Comparison of ENCODE assay signal across 1 cellular context in the genomic region with DNA sequence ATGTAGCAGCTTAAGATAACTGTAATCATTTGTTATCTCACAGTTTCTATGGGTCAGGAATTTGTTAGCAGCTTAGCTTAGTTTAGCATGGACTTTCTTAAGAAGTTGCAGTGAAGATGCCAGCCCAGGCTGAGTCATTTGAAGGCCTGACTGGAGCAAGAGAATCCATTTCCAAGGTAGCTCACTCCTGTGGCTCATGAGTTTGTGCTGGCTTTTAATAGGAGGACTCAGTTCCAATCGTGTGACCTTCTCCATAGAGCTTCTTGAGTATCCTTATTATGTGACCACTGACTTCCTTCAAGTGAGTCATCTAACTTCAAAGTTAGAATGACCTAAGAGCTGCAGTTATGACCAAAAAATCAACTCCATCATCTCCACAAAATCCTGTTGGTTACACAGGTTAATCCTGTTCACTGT.
TF ChIP-seq lines count a peak whose summit lies in the region.

No MANE protein-coding gene starts in this region.

TF ChIP-seq in HepG2, 621 proteins besides CTCF, POLR2A, EP300 and RAD21:
- no peak for TF ChIP-seq CBX2 (IDR thresholded peaks at IDR 0.05; ENCODE audit: low read depth, low read length)
- TF ChIP-seq CBX2 (CRISPR knock-in tag; IDR thresholded peaks at IDR 0.05; ENCODE audit: low read depth) = no peak
- no peak for TF ChIP-seq FOXK1 (CRISPR knock-in tag; IDR thresholded peaks at IDR 0.05; ENCODE audit: borderline replicate concordance, low read depth)
- TF ChIP-seq JDP2 (CRISPR knock-in tag; IDR thresholded peaks at IDR 0.05; ENCODE audit: borderline replicate concordance) = no peak
- no peak for TF ChIP-seq ZBTB38 (CRISPR knock-in tag; IDR thresholded peaks at IDR 0.05)
- TF ChIP-seq JUN (CRISPR knock-in tag; IDR thresholded peaks at IDR 0.05) = no peak
- TF ChIP-seq GLI4 (CRISPR knock-in tag; IDR thresholded peaks at IDR 0.05; ENCODE audit: borderline replicate concordance) = no peak
- TF ChIP-seq ZNF713 (CRISPR knock-in tag; IDR thresholded peaks at IDR 0.05) = no peak
- no peak for TF ChIP-seq ZNF496 (CRISPR knock-in tag; IDR thresholded peaks at IDR 0.05; ENCODE audit: insufficient replicate concordance)
- no peak for TF ChIP-seq FOXA3 (CRISPR knock-in tag; IDR thresholded peaks at IDR 0.05)
- no peak for TF ChIP-seq KDM3A (CRISPR knock-in tag; IDR thresholded peaks at IDR 0.05; ENCODE audit: low read depth)
- TF ChIP-seq, protein P1, sequence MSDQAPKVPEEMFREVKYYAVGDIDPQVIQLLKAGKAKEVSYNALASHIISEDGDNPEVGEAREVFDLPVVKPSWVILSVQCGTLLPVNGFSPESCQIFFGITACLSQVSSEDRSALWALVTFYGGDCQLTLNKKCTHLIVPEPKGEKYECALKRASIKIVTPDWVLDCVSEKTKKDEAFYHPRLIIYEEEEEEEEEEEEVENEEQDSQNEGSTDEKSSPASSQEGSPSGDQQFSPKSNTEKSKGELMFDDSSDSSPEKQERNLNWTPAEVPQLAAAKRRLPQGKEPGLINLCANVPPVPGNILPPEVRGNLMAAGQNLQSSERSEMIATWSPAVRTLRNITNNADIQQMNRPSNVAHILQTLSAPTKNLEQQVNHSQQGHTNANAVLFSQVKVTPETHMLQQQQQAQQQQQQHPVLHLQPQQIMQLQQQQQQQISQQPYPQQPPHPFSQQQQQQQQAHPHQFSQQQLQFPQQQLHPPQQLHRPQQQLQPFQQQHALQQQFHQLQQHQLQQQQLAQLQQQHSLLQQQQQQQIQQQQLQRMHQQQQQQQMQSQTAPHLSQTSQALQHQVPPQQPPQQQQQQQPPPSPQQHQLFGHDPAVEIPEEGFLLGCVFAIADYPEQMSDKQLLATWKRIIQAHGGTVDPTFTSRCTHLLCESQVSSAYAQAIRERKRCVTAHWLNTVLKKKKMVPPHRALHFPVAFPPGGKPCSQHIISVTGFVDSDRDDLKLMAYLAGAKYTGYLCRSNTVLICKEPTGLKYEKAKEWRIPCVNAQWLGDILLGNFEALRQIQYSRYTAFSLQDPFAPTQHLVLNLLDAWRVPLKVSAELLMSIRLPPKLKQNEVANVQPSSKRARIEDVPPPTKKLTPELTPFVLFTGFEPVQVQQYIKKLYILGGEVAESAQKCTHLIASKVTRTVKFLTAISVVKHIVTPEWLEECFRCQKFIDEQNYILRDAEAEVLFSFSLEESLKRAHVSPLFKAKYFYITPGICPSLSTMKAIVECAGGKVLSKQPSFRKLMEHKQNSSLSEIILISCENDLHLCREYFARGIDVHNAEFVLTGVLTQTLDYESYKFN (CRISPR knock-in tag; conservative IDR thresholded peaks at IDR 0.05) = no peak
- TF ChIP-seq ZFP37 (CRISPR knock-in tag; IDR thresholded peaks at IDR 0.05; ENCODE audit: borderline replicate concordance) = no peak
- TF ChIP-seq HDAC6 (IDR thresholded peaks at IDR 0.05; ENCODE audit: low read depth, low read length) = no peak
- no peak for TF ChIP-seq MXI1 (IDR thresholded peaks at IDR 0.05; ENCODE audit: borderline replicate concordance, low read depth, low read length)
- TF ChIP-seq, protein P2, sequence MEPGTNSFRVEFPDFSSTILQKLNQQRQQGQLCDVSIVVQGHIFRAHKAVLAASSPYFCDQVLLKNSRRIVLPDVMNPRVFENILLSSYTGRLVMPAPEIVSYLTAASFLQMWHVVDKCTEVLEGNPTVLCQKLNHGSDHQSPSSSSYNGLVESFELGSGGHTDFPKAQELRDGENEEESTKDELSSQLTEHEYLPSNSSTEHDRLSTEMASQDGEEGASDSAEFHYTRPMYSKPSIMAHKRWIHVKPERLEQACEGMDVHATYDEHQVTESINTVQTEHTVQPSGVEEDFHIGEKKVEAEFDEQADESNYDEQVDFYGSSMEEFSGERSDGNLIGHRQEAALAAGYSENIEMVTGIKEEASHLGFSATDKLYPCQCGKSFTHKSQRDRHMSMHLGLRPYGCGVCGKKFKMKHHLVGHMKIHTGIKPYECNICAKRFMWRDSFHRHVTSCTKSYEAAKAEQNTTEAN (CRISPR knock-in tag; conservative IDR thresholded peaks at IDR 0.05) = no peak
- no peak for TF ChIP-seq ARID2 (CRISPR knock-in tag; IDR thresholded peaks at IDR 0.05; ENCODE audit: borderline replicate concordance)
- no peak for TF ChIP-seq SAFB2 (CRISPR knock-in tag; IDR thresholded peaks at IDR 0.05; ENCODE audit: borderline replicate concordance, low read depth)
- TF ChIP-seq, protein P3, sequence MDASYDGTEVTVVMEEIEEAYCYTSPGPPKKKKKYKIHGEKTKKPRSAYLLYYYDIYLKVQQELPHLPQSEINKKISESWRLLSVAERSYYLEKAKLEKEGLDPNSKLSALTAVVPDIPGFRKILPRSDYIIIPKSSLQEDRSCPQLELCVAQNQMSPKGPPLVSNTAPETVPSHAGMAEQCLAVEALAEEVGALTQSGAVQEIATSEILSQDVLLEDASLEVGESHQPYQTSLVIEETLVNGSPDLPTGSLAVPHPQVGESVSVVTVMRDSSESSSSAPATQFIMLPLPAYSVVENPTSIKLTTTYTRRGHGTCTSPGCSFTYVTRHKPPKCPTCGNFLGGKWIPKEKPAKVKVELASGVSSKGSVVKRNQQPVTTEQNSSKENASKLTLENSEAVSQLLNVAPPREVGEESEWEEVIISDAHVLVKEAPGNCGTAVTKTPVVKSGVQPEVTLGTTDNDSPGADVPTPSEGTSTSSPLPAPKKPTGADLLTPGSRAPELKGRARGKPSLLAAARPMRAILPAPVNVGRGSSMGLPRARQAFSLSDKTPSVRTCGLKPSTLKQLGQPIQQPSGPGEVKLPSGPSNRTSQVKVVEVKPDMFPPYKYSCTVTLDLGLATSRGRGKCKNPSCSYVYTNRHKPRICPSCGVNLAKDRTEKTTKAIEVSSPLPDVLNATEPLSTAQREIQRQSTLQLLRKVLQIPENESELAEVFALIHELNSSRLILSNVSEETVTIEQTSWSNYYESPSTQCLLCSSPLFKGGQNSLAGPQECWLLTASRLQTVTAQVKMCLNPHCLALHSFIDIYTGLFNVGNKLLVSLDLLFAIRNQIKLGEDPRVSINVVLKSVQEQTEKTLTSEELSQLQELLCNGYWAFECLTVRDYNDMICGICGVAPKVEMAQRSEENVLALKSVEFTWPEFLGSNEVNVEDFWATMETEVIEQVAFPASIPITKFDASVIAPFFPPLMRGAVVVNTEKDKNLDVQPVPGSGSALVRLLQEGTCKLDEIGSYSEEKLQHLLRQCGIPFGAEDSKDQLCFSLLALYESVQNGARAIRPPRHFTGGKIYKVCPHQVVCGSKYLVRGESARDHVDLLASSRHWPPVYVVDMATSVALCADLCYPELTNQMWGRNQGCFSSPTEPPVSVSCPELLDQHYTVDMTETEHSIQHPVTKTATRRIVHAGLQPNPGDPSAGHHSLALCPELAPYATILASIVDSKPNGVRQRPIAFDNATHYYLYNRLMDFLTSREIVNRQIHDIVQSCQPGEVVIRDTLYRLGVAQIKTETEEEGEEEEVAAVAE (CRISPR knock-in tag; IDR thresholded peaks at IDR 0.05; ENCODE audit: borderline replicate concordance) = no peak
